ENCODE assay signal across 30 cellular contexts in genomic region chr11:59617876-59618275, GRCh38. TPM values are rescaled to one million over a fixed set of nuclear protein-coding genes. Genes with fewer than 3 reads are reported as not detected.
DNase-seq lines count a peak whose midpoint lies in the region; FAIRE-seq and TF ChIP-seq lines count a peak whose summit lies in the region.
"Had no signal": no experiment of that assay in that cellular context is flagged by ENCODE, and none has a peak within 500 bp of the region (broad histone marks: within the 10 kb centered on the region; RNA-seq: fewer than 3 reads in every experiment).

No MANE protein-coding gene starts in this region.

- H3K4me3 ChIP-seq in Loucy (ENCODE audit: low read length, poor library complexity, severe bottlenecking) (no peak overlapping the region), uterus (no peak overlapping the region)
- H3K4me3 ChIP-seq: A549, Peyer's patch had no signal

- no peaks in the 10 kb centered on the region for H3K9me3 Mint-ChIP-seq in activated naive CD4-positive, alpha-beta T cell treated with anti-CD3 and anti-CD28 coated beads, Interleukin-2, amount 50 U/mL, for 24 hours
- H3K9me3 Mint-ChIP-seq in endothelial cell (ENCODE audit: unreplicated experiment) = no peaks in the 10 kb centered on the region
- H3K9me3 Mint-ChIP-seq: CD8-positive, alpha-beta T cell had no signal

- H3K4me3 Mint-ChIP-seq in activated naive CD4-positive, alpha-beta T cell treated with anti-CD3 and anti-CD28 coated beads, Interleukin-2, amount 50 U/mL, for 24 hours = no peak overlapping the region
- H3K4me3 Mint-ChIP-seq in endothelial cell (ENCODE audit: unreplicated experiment) = no peak overlapping the region
- H3K4me3 Mint-ChIP-seq: CD8-positive, alpha-beta T cell had no signal

- peak overlapping the region; percentile 49 to 99 for H3K27ac ChIP-seq in uterus
- H3K27ac ChIP-seq: A549, Peyer's patch had no signal

- H4K20me1 ChIP-seq in Loucy (ENCODE audit: insufficient read depth, low read length, poor library complexity, severe bottlenecking) = peaks cover 22% of the 10 kb centered on the region

- H3K27me3 Mint-ChIP-seq in activated naive CD4-positive, alpha-beta T cell treated with anti-CD3 and anti-CD28 coated beads, Interleukin-2, amount 50 U/mL, for 24 hours = no peaks in the 10 kb centered on the region
- peaks cover 10% of the 10 kb centered on the region for H3K27me3 Mint-ChIP-seq in endothelial cell (ENCODE audit: unreplicated experiment)

- no peak overlapping the region for H2AFZ ChIP-seq in Loucy (ENCODE audit: low read length)

- H3K36me3 ChIP-seq in Loucy (ENCODE audit: insufficient read depth, low read length) = no peaks in the 10 kb centered on the region
- H3K36me3 ChIP-seq in uterus = no peaks in the 10 kb centered on the region
- H3K36me3 ChIP-seq: Peyer's patch had no signal

- peaks cover 4% of the 10 kb centered on the region for H3K36me3 Mint-ChIP-seq in activated naive CD4-positive, alpha-beta T cell treated with anti-CD3 and anti-CD28 coated beads, Interleukin-2, amount 50 U/mL, for 24 hours
- peaks cover 7% of the 10 kb centered on the region for H3K36me3 Mint-ChIP-seq in endothelial cell (ENCODE audit: low read depth, unreplicated experiment)

- TF ChIP-seq POLR2A in uterus (IDR thresholded peaks at IDR 0.05) (no peak), GM12891 (IDR thresholded peaks at IDR 0.05; ENCODE audit: low read depth, low read length) (no peak)

- no peak overlapping the region for H3K9ac ChIP-seq in Loucy (ENCODE audit: low read depth, low read length, poor library complexity, severe bottlenecking)

- no peaks in the 10 kb centered on the region for H3K9me3 ChIP-seq in Loucy (ENCODE audit: insufficient read depth, low read depth, low read length)
- H3K9me3 ChIP-seq in uterus = no peaks in the 10 kb centered on the region
- H3K9me3 ChIP-seq: A549, Caco-2, Peyer's patch had no signal

- intact Hi-C loops in uterus (cut with DNase I; ENCODE audit: low total_unique reads) = loop anchor here (10.0 kb wide), 1 partner anchor 47 kb away; the partner anchor contains the start of gene PATL1

- peak overlapping the region; percentile 92 for H3K4me2 ChIP-seq in Loucy (ENCODE audit: low read depth, low read length, poor library complexity, severe bottlenecking)

- peaks cover 24% of the 10 kb centered on the region for H3K79me2 ChIP-seq in Loucy (ENCODE audit: insufficient read depth, low read length)

- no peak for DNase-seq in activated naive CD4-positive, alpha-beta T cell treated with anti-CD3 and anti-CD28 coated beads, Interleukin-2, amount 50 U/mL, for 16 hours
- no peak for DNase-seq in endothelial cell (ENCODE audit: low spot score)
- DNase-seq in uterus = no peak
- DNase-seq in foreskin melanocyte = no peak
- no peak for DNase-seq in GM12891 (ENCODE audit: insufficient read length, low spot score)
- DNase-seq in NCI-H1092 treated with DMSO at 0.1 percent for 48 hours (lab: John Stamatoyannopoulos, UW) = no peak
- DNase-seq: C1 segment of cervical spinal cord; Caco-2; CD8-positive, alpha-beta T cell; DMS 273 treated with DMSO at 0.1 percent for 48 hours; DMS79; GF-D8; H7; MM.1S; NCI-H1048; NCI-H1436; NCI-H187; NCI-H2081 treated with DMSO at 0.1 percent for 48 hours; NCI-H2171; NCI-H226; NCI-H510A; NCI-H69; Peyer's patch; SHP77 treated with DMSO at 0.1 percent for 48 hours; SW 1271 had no signal

- peak overlapping the region; percentile 41 for H3K27ac Mint-ChIP-seq in activated naive CD4-positive, alpha-beta T cell treated with anti-CD3 and anti-CD28 coated beads, Interleukin-2, amount 50 U/mL, for 24 hours
- H3K27ac Mint-ChIP-seq in endothelial cell (ENCODE audit: unreplicated experiment) = peak overlapping the region; percentile 21
- H3K27ac Mint-ChIP-seq: CD8-positive, alpha-beta T cell had no signal

- peaks cover 31% of the 10 kb centered on the region for H3K4me1 ChIP-seq in Loucy (ENCODE audit: insufficient read depth, low read length, poor library complexity, severe bottlenecking)
- peaks cover 0 to 4% of the 10 kb centered on the region in 2 donors for H3K4me1 ChIP-seq in uterus

- no peak for TF ChIP-seq CTCF in Loucy (conservative IDR thresholded peaks at IDR 0.05; ENCODE audit: low read length)
- no peak for TF ChIP-seq CTCF in endothelial cell (IDR thresholded peaks at IDR 0.05; ENCODE audit: unreplicated experiment)
- no peak for TF ChIP-seq CTCF in uterus (IDR thresholded peaks at IDR 0.05)

- peaks cover 26% of the 10 kb centered on the region for H3K4me1 Mint-ChIP-seq in activated naive CD4-positive, alpha-beta T cell treated with anti-CD3 and anti-CD28 coated beads, Interleukin-2, amount 50 U/mL, for 24 hours
- peaks cover 36% of the 10 kb centered on the region for H3K4me1 Mint-ChIP-seq in endothelial cell (ENCODE audit: unreplicated experiment)

- no peaks in the 10 kb centered on the region for H3F3A ChIP-seq in Loucy (ENCODE audit: low read depth)

- no peak for FAIRE-seq in GM12891 (lab: Jason Lieb, UNC)
- FAIRE-seq: A549, GM19239, HepG2 had no signal

- H3K27me3 ChIP-seq in Loucy (ENCODE audit: insufficient read depth, low read length, poor library complexity, severe bottlenecking) (no peaks in the 10 kb centered on the region), uterus (no peaks in the 10 kb centered on the region)
- H3K27me3 ChIP-seq: Peyer's patch had no signal

- H3K9me2 ChIP-seq in Loucy (replicated peaks; ENCODE audit: low read depth, low read length) = no peaks in the 10 kb centered on the region

TF ChIP-seq in GM12891, 5 proteins besides CTCF, POLR2A, EP300 and RAD21:
- TF ChIP-seq POU2F2 (IDR thresholded peaks at IDR 0.05; ENCODE audit: low read depth, low read length) (no peak), TAF1 (IDR thresholded peaks at IDR 0.05; ENCODE audit: low read depth, low read length) (no peak), POLR2AphosphoS5 (IDR thresholded peaks at IDR 0.05; ENCODE audit: low read depth, low read length) (no peak), SPI1 (IDR thresholded peaks at IDR 0.05; ENCODE audit: low read depth, low read length) (no peak), PAX5 (IDR thresholded peaks at IDR 0.05; ENCODE audit: insufficient read depth, low read length, severe bottlenecking) (no peak)

RNA-seq across cellular contexts. Expression of gene OSBP, which starts 2.3 kb away (rescaled TPM):
- total RNA-seq in endothelial cell (ENCODE audit: unreplicated experiment) = 39.5 TPM
- total RNA-seq in uterus = 10 to 100 TPM; 27.4 to 51.0 (median 41.9) TPM
- 17.7 TPM for polyA plus RNA-seq in GM12891 (2012; ENCODE audit: low read depth, missing spikeins)

RNA-seq across cellular contexts. Expression of gene PATL1, which starts 51.0 kb away (rescaled TPM):
- total RNA-seq in endothelial cell (ENCODE audit: unreplicated experiment) = 36.1 TPM
- 10 to 100 TPM in 2 of 4 donors, 1 to 10 TPM in 2; 3.5 to 43.0 (median 17.3) TPM for total RNA-seq in uterus
- 26.1 TPM for polyA plus RNA-seq in GM12891 (2012; ENCODE audit: low read depth, missing spikeins)
